Comparison of ENCODE assay signal across 10 cellular contexts in genomic region chr18:33404244-33404873, GRCh38. TPM values are rescaled to one million over a fixed set of nuclear protein-coding genes. Genes with fewer than 3 reads are reported as not detected.
DNase-seq lines count a peak whose midpoint lies in the region; ATAC-seq, FAIRE-seq and TF ChIP-seq lines count a peak whose summit lies in the region.
"Had no signal": no experiment of that assay in that cellular context is flagged by ENCODE, and none has a peak within 500 bp of the region (broad histone marks: within the 10 kb centered on the region; RNA-seq: fewer than 3 reads in every experiment).

No MANE protein-coding gene starts in this region.

- no peak overlapping the region for H3K9ac ChIP-seq in astrocyte (ENCODE audit: low read length)
- H3K9ac ChIP-seq in smooth muscle cell (ENCODE audit: low read depth) = no peak overlapping the region

- H3K4me1 Mint-ChIP-seq in astrocyte (ENCODE audit: low read depth, unreplicated experiment) = no peaks in the 10 kb centered on the region
- no peaks in the 10 kb centered on the region for H3K4me1 Mint-ChIP-seq in naive thymus-derived CD4-positive, alpha-beta T cell

- H4K20me1 ChIP-seq in astrocyte (ENCODE audit: insufficient read depth, low read length) (no peaks in the 10 kb centered on the region), smooth muscle cell (ENCODE audit: low read depth) (no peaks in the 10 kb centered on the region)

- CTCF ChIA-PET in naive thymus-derived CD4-positive, alpha-beta T cell (lab: Charles Lee) = no interaction called here

- no peaks in the 10 kb centered on the region for H3K4me1 ChIP-seq in astrocyte (ENCODE audit: insufficient read depth, low read length)
- no peaks in the 10 kb centered on the region for H3K4me1 ChIP-seq in smooth muscle cell (ENCODE audit: low read depth)
- H3K4me1 ChIP-seq in naive thymus-derived CD4-positive, alpha-beta T cell (ENCODE audit: control insufficient read depth in 2 of 2, insufficient read depth in 2 of 2, low read length in 2 of 2) = no peaks in the 10 kb centered on the region

- H3K36me3 ChIP-seq in astrocyte (ENCODE audit: insufficient read depth, low read length) (no peaks in the 10 kb centered on the region), smooth muscle cell (ENCODE audit: low read depth) (no peaks in the 10 kb centered on the region)
- H3K36me3 ChIP-seq in naive thymus-derived CD4-positive, alpha-beta T cell (ENCODE audit: control insufficient read depth in 2 of 3, insufficient read depth in 3 of 3, low read length in 3 of 3) = no peaks in the 10 kb centered on the region

- POLR2A ChIA-PET in naive thymus-derived CD4-positive, alpha-beta T cell (lab: Charles Lee) = no interaction called here

- no peak overlapping the region for H3K4me3 Mint-ChIP-seq in astrocyte (ENCODE audit: unreplicated experiment)
- H3K4me3 Mint-ChIP-seq in naive thymus-derived CD4-positive, alpha-beta T cell = no peak overlapping the region

- no peaks in the 10 kb centered on the region for H3K27me3 Mint-ChIP-seq in astrocyte (ENCODE audit: low read depth, unreplicated experiment)
- H3K27me3 Mint-ChIP-seq in naive thymus-derived CD4-positive, alpha-beta T cell = no peaks in the 10 kb centered on the region

- no peaks in the 10 kb centered on the region for H3K36me3 Mint-ChIP-seq in astrocyte (ENCODE audit: low read depth, unreplicated experiment)
- H3K36me3 Mint-ChIP-seq in naive thymus-derived CD4-positive, alpha-beta T cell = no peaks in the 10 kb centered on the region

- no peak for FAIRE-seq in astrocyte (lab: Jason Lieb, UNC)

- H3K4me2 ChIP-seq in astrocyte (ENCODE audit: low read length) (no peak overlapping the region), smooth muscle cell (no peak overlapping the region)

- H3K9me3 ChIP-seq in astrocyte (ENCODE audit: insufficient read depth, low read depth, low read length) = no peaks in the 10 kb centered on the region
- no peaks in the 10 kb centered on the region for H3K9me3 ChIP-seq in smooth muscle cell (replicated peaks; ENCODE audit: low read depth)
- H3K9me3 ChIP-seq in naive thymus-derived CD4-positive, alpha-beta T cell (ENCODE audit: control insufficient read depth in 2 of 3, low read length in 3 of 3) = no peaks in the 10 kb centered on the region

- H3K79me2 ChIP-seq in astrocyte (ENCODE audit: insufficient read depth, low read length) = no peaks in the 10 kb centered on the region
- H3K79me2 ChIP-seq in smooth muscle cell (ENCODE audit: low read depth) = no peaks in the 10 kb centered on the region

- H3K27ac ChIP-seq in astrocyte (ENCODE audit: low read depth, low read length) (no peak overlapping the region), smooth muscle cell (ENCODE audit: low read depth) (no peak overlapping the region)
- H3K27ac ChIP-seq in naive thymus-derived CD4-positive, alpha-beta T cell (ENCODE audit: low read depth, low read length) = no peak overlapping the region

- H3K4me3 ChIP-seq in astrocyte (ENCODE audit: insufficient read depth, low read depth, low read length) (no peak overlapping the region), smooth muscle cell (no peak overlapping the region)
- no peak overlapping the region for H3K4me3 ChIP-seq in naive thymus-derived CD4-positive, alpha-beta T cell (ENCODE audit: low read length)

- H2AFZ ChIP-seq in astrocyte (ENCODE audit: low read depth, low read length) (no peak overlapping the region), smooth muscle cell (ENCODE audit: low read depth) (no peak overlapping the region)

- no peaks in the 10 kb centered on the region for H3F3A ChIP-seq in smooth muscle cell (ENCODE audit: low read depth)

- intact Hi-C loops in naive thymus-derived CD4-positive, alpha-beta T cell (cut with micrococcal nuclease) = no loop called here

- no peak overlapping the region for H3K27ac Mint-ChIP-seq in astrocyte (ENCODE audit: unreplicated experiment)
- H3K27ac Mint-ChIP-seq in naive thymus-derived CD4-positive, alpha-beta T cell = no peak overlapping the region

- H3K9me3 Mint-ChIP-seq in astrocyte (ENCODE audit: unreplicated experiment) = no peaks in the 10 kb centered on the region
- peaks cover 0 to 7% (median 0%) of the 10 kb centered on the region in 11 donors for H3K9me3 Mint-ChIP-seq in naive thymus-derived CD4-positive, alpha-beta T cell

- ATAC-seq in HG03520 (IDR thresholded peaks at IDR 0.05; ENCODE audit: unreplicated experiment) (peak; percentile 63), HG02840 (IDR thresholded peaks at IDR 0.05; ENCODE audit: low FRiP score, unreplicated experiment) (no peak)
- ATAC-seq in naive thymus-derived CD4-positive, alpha-beta T cell = no peak

- DNase-seq in SIG-M5 treated with dmso at 0.1 percent for 504 hours (lab: John Stamatoyannopoulos, UW; ENCODE audit: unreplicated experiment) = peak; percentile 4
- no peak for DNase-seq in SIG-M5 (lab: John Stamatoyannopoulos, UW)
- DNase-seq in astrocyte (ENCODE audit: low read depth) = no peak
- no peak for DNase-seq in smooth muscle cell (lab: John Stamatoyannopoulos, UW; ENCODE audit: unreplicated experiment)
- no peak for DNase-seq in naive thymus-derived CD4-positive, alpha-beta T cell
- DNase-seq in retina = no peak
- DNase-seq: activated CD4-positive, CD25-positive, alpha-beta regulatory T cell treated with anti-CD3 and anti-CD28 coated beads, Interleukin-2, amount 50 U/mL, for 72 hours; NCI-H510A treated with DMSO at 0.1 percent for 48 hours had no signal

- H3K27me3 ChIP-seq in astrocyte (ENCODE audit: insufficient read depth, low read length) (no peaks in the 10 kb centered on the region), smooth muscle cell (ENCODE audit: low read depth) (no peaks in the 10 kb centered on the region)
- no peaks in the 10 kb centered on the region for H3K27me3 ChIP-seq in naive thymus-derived CD4-positive, alpha-beta T cell (ENCODE audit: control insufficient read depth in 2 of 2, insufficient read depth in 2 of 2, low read length in 2 of 2)

- TF ChIP-seq CTCF in astrocyte (IDR thresholded peaks at IDR 0.05; ENCODE audit: insufficient read depth, low read depth, low read length) = peak; percentile 13
- TF ChIP-seq CTCF in smooth muscle cell (IDR thresholded peaks at IDR 0.05; ENCODE audit: borderline replicate concordance, insufficient read depth, poor library complexity, severe bottlenecking) = peak; percentile 63

RNA-seq across cellular contexts. Expression of gene CCDC178, which starts 36.2 kb away (rescaled TPM):
- total RNA-seq in astrocyte (0.30 TPM in 1 of 2 replicates, not detected in the other), smooth muscle cell (not detected in 2 replicates)
- polyA plus RNA-seq in smooth muscle cell = not detected in 2 replicates
- total RNA-seq in naive thymus-derived CD4-positive, alpha-beta T cell = not detected
- polyA plus RNA-seq in naive thymus-derived CD4-positive, alpha-beta T cell = not detected
